14 cellular contexts compared by ENCODE assay signal in genomic region chr11:122375687-122376399, GRCh38.
DNase-seq lines count a peak whose midpoint lies in the region; ATAC-seq and TF ChIP-seq lines count a peak whose summit lies in the region.
"Had no signal": no experiment of that assay in that cellular context is flagged by ENCODE, and none has a peak within 500 bp of the region (broad histone marks: within the 10 kb centered on the region; RNA-seq: fewer than 3 reads in every experiment).

No MANE protein-coding gene starts in this region.

- H3K4me3 ChIP-seq in SJCRH30 = no peak overlapping the region
- no peak overlapping the region for H3K4me3 ChIP-seq in osteoblast (ENCODE audit: insufficient read depth, low read length)
- H3K4me3 ChIP-seq: left lung, SJSA1 had no signal

- H3K27me3 ChIP-seq in SJCRH30 (no peaks in the 10 kb centered on the region), osteoblast (ENCODE audit: insufficient read depth, low read length) (peaks cover 4% of the 10 kb centered on the region)
- H3K27me3 ChIP-seq: left lung, SJSA1 had no signal

- H3K27ac ChIP-seq in SJCRH30 (no peak overlapping the region), osteoblast (ENCODE audit: low read depth, low read length) (no peak overlapping the region)
- H3K27ac ChIP-seq: left lung, SJSA1 had no signal

- H3K9me3 ChIP-seq in SJCRH30 (replicated peaks) (no peaks in the 10 kb centered on the region), osteoblast (ENCODE audit: low read depth, low read length) (no peaks in the 10 kb centered on the region)
- H3K9me3 ChIP-seq: SJSA1 had no signal

- TF ChIP-seq CTCF in osteoblast (IDR thresholded peaks at IDR 0.05; ENCODE audit: extremely low read depth, low read depth, low read length) = no peak

- no peaks in the 10 kb centered on the region for H3K36me3 ChIP-seq in SJCRH30
- H3K36me3 ChIP-seq in osteoblast (ENCODE audit: insufficient read depth, low read length) = no peaks in the 10 kb centered on the region
- H3K36me3 ChIP-seq: left lung, SJSA1 had no signal

- H3K4me2 ChIP-seq in osteoblast (ENCODE audit: insufficient read depth, low read length) = no peak overlapping the region

- ATAC-seq in GM18907 (IDR thresholded peaks at IDR 0.05; ENCODE audit: unreplicated experiment) (peak; percentile 93), HG03108 (IDR thresholded peaks at IDR 0.05; ENCODE audit: unreplicated experiment) (peak; percentile 74)
- ATAC-seq: left lung; stimulated activated memory B cell treated with anti-CD40 and anti-IgM and Interleukin-4, amounts not matched to agents 10 μg/mL and 1 μg/mL and 100 μg/mL, for 72 hours had no signal

- H2AFZ ChIP-seq in osteoblast (ENCODE audit: low read length) = peak overlapping the region; percentile 6

- H3K4me1 ChIP-seq in SJCRH30 (no peaks in the 10 kb centered on the region), osteoblast (ENCODE audit: insufficient read depth, low read length) (no peaks in the 10 kb centered on the region)
- H3K4me1 ChIP-seq: left lung, SJSA1 had no signal

- peak; percentile 13 to 20 for DNase-seq in SJCRH30
- DNase-seq in osteoblast (ENCODE audit: insufficient read length, low spot score, missing footprints) = no peak
- no peak for DNase-seq in NCI-H446 treated with DMSO at 0.1 percent for 48 hours (lab: John Stamatoyannopoulos, UW)
- no peak for DNase-seq in NCI-H128 (lab: John Stamatoyannopoulos, UW; ENCODE audit: unreplicated experiment)
- no peak for DNase-seq in SKM-1 (lab: John Stamatoyannopoulos, UW; ENCODE audit: unreplicated experiment)
- DNase-seq: activated naive CD4-positive, alpha-beta T cell; head of caudate nucleus; left lung; NCI-H446; nucleus accumbens had no signal

- no peaks in the 10 kb centered on the region for H3K79me2 ChIP-seq in osteoblast (ENCODE audit: insufficient read depth, low read length)

- no peaks in the 10 kb centered on the region for H4K20me1 ChIP-seq in osteoblast (ENCODE audit: insufficient read depth, low read length)

Comparison
In these comparisons a context has a peak if more than half of its experiments do, and no peak if none do; other contexts are left out.
1. DNase-seq: peak in SJCRH30 (2 of 2); none in osteoblast (single experiment), NCI-H446 treated with DMSO at 0.1 percent for 48 hours (single experiment), NCI-H128 (single experiment) and SKM-1 (single experiment).